ENCODE assay signal across 8 cellular contexts in genomic region chr14:91173221-91173670, GRCh38. TPM values are rescaled to one million over a fixed set of nuclear protein-coding genes. Genes with fewer than 3 reads are reported as not detected.
DNase-seq lines count a peak whose midpoint lies in the region; ATAC-seq, FAIRE-seq and TF ChIP-seq lines count a peak whose summit lies in the region.

No MANE protein-coding gene starts in this region.

- H3K4me1 ChIP-seq in PC-9 (replicated peaks; ENCODE audit: insufficient read depth), result no peaks in the 10 kb centered on the region
- H3K4me1 ChIP-seq in fibroblast of lung (ENCODE audit: control insufficient read depth, extremely low read depth, insufficient read depth, low read length), result peaks cover 4% of the 10 kb centered on the region

- H3K4me3 ChIP-seq in PC-9, result no peak overlapping the region
- H3K4me3 ChIP-seq in fibroblast of lung (replicated peaks in 1 of 4; ENCODE audit: control extremely low read depth in 1 of 4, insufficient read depth in 1 of 4, low read depth in 3 of 4, low read length in 4 of 4), result no peak overlapping the region

- no peak overlapping the region for H3K4me3 Mint-ChIP-seq in activated T-cell treated with anti-CD3 and anti-CD28 coated beads, Interleukin-2, amount 50 U/mL, for 72 hours
- H3K4me3 Mint-ChIP-seq in natural killer cell treated with Interleukin-12 subunit alpha and Interleukin-12 subunit beta and Interleukin-15 and Interleukin-18, amount 100 ng/mL, for 72 hours, result no peak overlapping the region
- no peak overlapping the region for H3K4me3 Mint-ChIP-seq in stimulated activated memory B cell treated with anti-CD40 and anti-IgM and Interleukin-4, amounts not matched to agents 10 μg/mL and 1 μg/mL and 100 μg/mL, for 72 hours

- H3K27me3 ChIP-seq in PC-9 (ENCODE audit: insufficient read depth, low read depth), result no peaks in the 10 kb centered on the region
- H3K27me3 ChIP-seq in fibroblast of lung (ENCODE audit: control insufficient read depth, insufficient read depth, low read length), result no peaks in the 10 kb centered on the region

- FAIRE-seq in HTR-8/SVneo (lab: Jason Lieb, UNC), result peak; percentile 49

- POLR2A ChIA-PET in PC-9 (lab: Charles Lee; ENCODE audit: unreplicated experiment), result interaction anchor here (0.6 kb wide), 1 partner anchor 389 kb away, joined by 7 read pairs; no protein-coding TSS in a partner anchor

- intact Hi-C loops in PC-9 (cut with micrococcal nuclease; ENCODE audit: unreplicated experiment), result loop anchor here (1.0 kb wide), 1 partner anchor 270 kb away; no protein-coding TSS in a partner anchor

- no peak overlapping the region for H2AFZ ChIP-seq in PC-9
- H2AFZ ChIP-seq in fibroblast of lung (ENCODE audit: low read length), result no peak overlapping the region

- no peaks in the 10 kb centered on the region for H3F3A ChIP-seq in PC-9 (ENCODE audit: insufficient read depth, low read depth)

- H3K27ac Mint-ChIP-seq in activated T-cell treated with anti-CD3 and anti-CD28 coated beads, Interleukin-2, amount 50 U/mL, for 72 hours, result peak overlapping the region; percentile 36
- peak overlapping the region; percentile 13 to 71 for H3K27ac Mint-ChIP-seq in natural killer cell treated with Interleukin-12 subunit alpha and Interleukin-12 subunit beta and Interleukin-15 and Interleukin-18, amount 100 ng/mL, for 72 hours
- H3K27ac Mint-ChIP-seq in stimulated activated memory B cell treated with anti-CD40 and anti-IgM and Interleukin-4, amounts not matched to agents 10 μg/mL and 1 μg/mL and 100 μg/mL, for 72 hours, result peak overlapping the region; percentile 46

- H3K4me2 ChIP-seq in PC-9 (no peak overlapping the region), fibroblast of lung (ENCODE audit: extremely low read depth, insufficient read depth, low read length) (no peak overlapping the region)

- peaks cover 20% of the 10 kb centered on the region for H3K4me1 Mint-ChIP-seq in activated T-cell treated with anti-CD3 and anti-CD28 coated beads, Interleukin-2, amount 50 U/mL, for 72 hours (ENCODE audit: low read depth)
- H3K4me1 Mint-ChIP-seq in natural killer cell treated with Interleukin-12 subunit alpha and Interleukin-12 subunit beta and Interleukin-15 and Interleukin-18, amount 100 ng/mL, for 72 hours (ENCODE audit: low read depth in 2 of 2), result peaks cover 11 to 19% of the 10 kb centered on the region in 2 donors
- peaks cover 13% of the 10 kb centered on the region for H3K4me1 Mint-ChIP-seq in stimulated activated memory B cell treated with anti-CD40 and anti-IgM and Interleukin-4, amounts not matched to agents 10 μg/mL and 1 μg/mL and 100 μg/mL, for 72 hours

- no peaks in the 10 kb centered on the region for H3K9me2 ChIP-seq in PC-9 (ENCODE audit: insufficient read depth)

- H3K27ac ChIP-seq in PC-9, result no peak overlapping the region
- no peak overlapping the region for H3K27ac ChIP-seq in fibroblast of lung (ENCODE audit: insufficient read depth, low read length)

- peak; percentile 87 for DNase-seq in D341Med (ENCODE audit: low spot score)
- peak; percentile 79 for DNase-seq in HTR-8/SVneo (ENCODE audit: insufficient read length, low spot score)
- peak in 1 of 2 experiments; percentile 44 for DNase-seq in PC-9
- peak; percentile 78 to 81 for DNase-seq in activated T-cell treated with anti-CD3 and anti-CD28 coated beads, Interleukin-2, amount 50 U/mL, for 72 hours
- peak; percentile 65 to 86 for DNase-seq in fibroblast of lung (ENCODE audit: low read depth in 2 of 2)
- peak; percentile 83 for DNase-seq in natural killer cell treated with Interleukin-12 subunit alpha and Interleukin-12 subunit beta and Interleukin-15 and Interleukin-18, amount 100 ng/mL, for 72 hours (ENCODE audit: low spot score)

- peak; percentile 63 to 72 for ATAC-seq in activated T-cell treated with anti-CD3 and anti-CD28 coated beads, Interleukin-2, amount 50 U/mL, for 72 hours (replicated peaks in 1 of 2)
- peak; percentile 65 to 72 for ATAC-seq in natural killer cell treated with Interleukin-12 subunit alpha and Interleukin-12 subunit beta and Interleukin-15 and Interleukin-18, amount 100 ng/mL, for 72 hours
- peak; percentile 77 for ATAC-seq in stimulated activated memory B cell treated with anti-CD40 and anti-IgM and Interleukin-4, amounts not matched to agents 10 μg/mL and 1 μg/mL and 100 μg/mL, for 72 hours
- no peak for ATAC-seq in HG03565 (IDR thresholded peaks at IDR 0.05; ENCODE audit: unreplicated experiment)

- H3K27me3 Mint-ChIP-seq in activated T-cell treated with anti-CD3 and anti-CD28 coated beads, Interleukin-2, amount 50 U/mL, for 72 hours (ENCODE audit: low read depth), result no peaks in the 10 kb centered on the region
- no peaks in the 10 kb centered on the region for H3K27me3 Mint-ChIP-seq in natural killer cell treated with Interleukin-12 subunit alpha and Interleukin-12 subunit beta and Interleukin-15 and Interleukin-18, amount 100 ng/mL, for 72 hours
- H3K27me3 Mint-ChIP-seq in stimulated activated memory B cell treated with anti-CD40 and anti-IgM and Interleukin-4, amounts not matched to agents 10 μg/mL and 1 μg/mL and 100 μg/mL, for 72 hours, result no peaks in the 10 kb centered on the region

- H3K9me3 ChIP-seq in PC-9 (ENCODE audit: insufficient read depth, low read depth) (no peaks in the 10 kb centered on the region), fibroblast of lung (ENCODE audit: control insufficient read depth, insufficient read depth, low read depth, low read length) (no peaks in the 10 kb centered on the region)

- CTCF ChIA-PET in PC-9 (lab: Charles Lee), result interaction anchor here (0.6 to 1.1 kb wide), 5 partner anchors 177 to 746 kb away, joined by 3 to 7 read pairs (median 5); no protein-coding TSS in a partner anchor

- peaks cover 5 to 19% of the 10 kb centered on the region in 2 donors for H3K36me3 Mint-ChIP-seq in activated T-cell treated with anti-CD3 and anti-CD28 coated beads, Interleukin-2, amount 50 U/mL, for 72 hours (ENCODE audit: insufficient read depth in 2 of 2)
- peaks cover 6% of the 10 kb centered on the region for H3K36me3 Mint-ChIP-seq in natural killer cell treated with Interleukin-12 subunit alpha and Interleukin-12 subunit beta and Interleukin-15 and Interleukin-18, amount 100 ng/mL, for 72 hours
- peaks cover 30% of the 10 kb centered on the region for H3K36me3 Mint-ChIP-seq in stimulated activated memory B cell treated with anti-CD40 and anti-IgM and Interleukin-4, amounts not matched to agents 10 μg/mL and 1 μg/mL and 100 μg/mL, for 72 hours

- no peak overlapping the region for H3K9ac ChIP-seq in fibroblast of lung (ENCODE audit: insufficient read depth, low read length)

- TF ChIP-seq CTCF in PC-9 (conservative IDR thresholded peaks at IDR 0.05), result peak; percentile 79
- peak; percentile 83 to 90 for TF ChIP-seq CTCF in fibroblast of lung (conservative IDR thresholded peaks at IDR 0.05 in 1 of 2, IDR thresholded peaks at IDR 0.05 in 1 of 2; ENCODE audit: low read depth in 1 of 2, low read length in 2 of 2)

- H4K20me1 ChIP-seq in PC-9 (ENCODE audit: insufficient read depth), result no peaks in the 10 kb centered on the region
- no peaks in the 10 kb centered on the region for H4K20me1 ChIP-seq in fibroblast of lung (ENCODE audit: control insufficient read depth, extremely low read depth, insufficient read depth, low read length)

- BruUV-seq in PC-9 (replicated peaks; lab: Mats Ljungman, UMichigan), result no TSS peak

- no peaks in the 10 kb centered on the region for H3K9me3 Mint-ChIP-seq in activated T-cell treated with anti-CD3 and anti-CD28 coated beads, Interleukin-2, amount 50 U/mL, for 72 hours
- no peaks in the 10 kb centered on the region for H3K9me3 Mint-ChIP-seq in natural killer cell treated with Interleukin-12 subunit alpha and Interleukin-12 subunit beta and Interleukin-15 and Interleukin-18, amount 100 ng/mL, for 72 hours
- no peaks in the 10 kb centered on the region for H3K9me3 Mint-ChIP-seq in stimulated activated memory B cell treated with anti-CD40 and anti-IgM and Interleukin-4, amounts not matched to agents 10 μg/mL and 1 μg/mL and 100 μg/mL, for 72 hours

- H3K79me2 ChIP-seq in PC-9 (ENCODE audit: low read depth) (no peaks in the 10 kb centered on the region), fibroblast of lung (ENCODE audit: control insufficient read depth, insufficient read depth, low read length) (no peaks in the 10 kb centered on the region)

- H3K36me3 ChIP-seq in PC-9 (ENCODE audit: low read depth), result no peaks in the 10 kb centered on the region
- peaks cover 2% of the 10 kb centered on the region for H3K36me3 ChIP-seq in fibroblast of lung (ENCODE audit: control insufficient read depth, insufficient read depth, low read length)

RNA-seq across cellular contexts. Expression of gene DGLUCY, which starts 59.4 kb away (rescaled TPM):
- total RNA-seq in PC-9 (2021) (14.4 and 15.9 TPM in 2 replicates), fibroblast of lung (41.9 and 62.1 TPM in 2 replicates)
- total RNA-seq in activated T-cell treated with anti-CD3 and anti-CD28 coated beads, Interleukin-2, amount 50 U/mL, for 72 hours, result 10 to 100 TPM; 70.5 to 90.5 TPM
- polyA plus RNA-seq in fibroblast of lung, result 26.7 and 33.7 TPM in 2 replicates
- polyA plus RNA-seq in fibroblast of lung (2012), result 25.7 and 30.5 TPM in 2 replicates
- polyA minus RNA-seq in fibroblast of lung (ENCODE audit: low replicate concordance), result 32.5 and 38.9 TPM in 2 replicates
- 10 to 100 TPM; 28.4 to 78.3 TPM for total RNA-seq in natural killer cell treated with Interleukin-12 subunit alpha and Interleukin-12 subunit beta and Interleukin-15 and Interleukin-18, amount 100 ng/mL, for 72 hours
